9 cellular contexts compared by ENCODE assay signal in the genomic region with DNA sequence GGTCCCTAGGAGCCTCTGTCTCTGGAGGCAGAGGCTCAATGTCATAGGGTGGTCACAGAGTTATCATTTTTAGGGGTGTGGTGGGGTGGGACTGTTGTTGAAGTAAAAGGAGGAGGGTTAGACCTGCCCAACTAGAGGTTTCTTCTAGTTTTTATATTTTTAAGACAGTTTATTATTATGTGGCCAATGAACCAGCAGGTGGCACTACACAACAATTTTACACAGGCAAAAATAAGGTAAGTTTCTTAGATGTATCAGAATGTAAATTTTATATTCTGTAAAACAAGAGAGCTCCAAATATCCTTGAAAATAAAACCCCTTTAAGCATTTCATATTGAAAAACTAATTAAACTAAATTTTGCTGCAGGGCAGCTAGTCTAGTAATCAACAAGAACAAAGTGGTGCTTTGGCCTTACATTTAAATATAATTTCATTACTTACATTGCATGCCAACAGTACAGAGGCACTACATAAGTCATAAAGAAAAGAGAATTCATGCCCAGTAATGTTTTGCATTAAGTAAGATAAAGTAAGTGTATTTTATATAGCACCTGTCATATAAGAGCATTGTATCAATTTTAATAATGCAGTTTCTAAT. TPM values are rescaled to one million over a fixed set of nuclear protein-coding genes. Genes with fewer than 3 reads are reported as not detected.
A peak's percentile ranks its signal among the peaks of the same experiment; 100 is the strongest.
DNase-seq lines count a peak whose midpoint lies in the region; ATAC-seq, FAIRE-seq and TF ChIP-seq lines count a peak whose summit lies in the region.
"Had no signal": no experiment of that assay in that cellular context is flagged by ENCODE, and none has a peak within 500 bp of the region (broad histone marks: within the 10 kb centered on the region; RNA-seq: fewer than 3 reads in every experiment).

No MANE protein-coding gene starts in this region.

- peaks cover 15% of the 10 kb centered on the region for H3K27me3 Mint-ChIP-seq in CD4-positive, alpha-beta T cell
- no peaks in the 10 kb centered on the region for H3K27me3 Mint-ChIP-seq in astrocyte (ENCODE audit: low read depth, unreplicated experiment)

- H3K27ac ChIP-seq in CD4-positive, alpha-beta T cell (ENCODE audit: low read depth, low read length), result no peak overlapping the region
- no peak overlapping the region for H3K27ac ChIP-seq in astrocyte (ENCODE audit: low read depth, low read length)
- no peak overlapping the region for H3K27ac ChIP-seq in suprapubic skin
- H3K27ac ChIP-seq: skin epidermis had no signal

- peaks cover 8% of the 10 kb centered on the region for H3K4me1 ChIP-seq in astrocyte (ENCODE audit: insufficient read depth, low read length)
- H3K4me1 ChIP-seq in suprapubic skin, result no peaks in the 10 kb centered on the region

- H3K4me3 ChIP-seq in astrocyte (ENCODE audit: insufficient read depth, low read depth, low read length) (no peak overlapping the region), suprapubic skin (no peak overlapping the region)
- H3K4me3 ChIP-seq: skin epidermis had no signal

- CTCF ChIA-PET in CD4-positive, alpha-beta T cell (lab: Charles Lee), result interaction anchor here (1.0 kb wide), 1 partner anchor 9 kb away, joined by 4 read pairs; no protein-coding TSS in a partner anchor

- H3K36me3 Mint-ChIP-seq in CD4-positive, alpha-beta T cell (ENCODE audit: low read depth), result no peaks in the 10 kb centered on the region
- peaks cover 3% of the 10 kb centered on the region for H3K36me3 Mint-ChIP-seq in astrocyte (ENCODE audit: low read depth, unreplicated experiment)

- in situ Hi-C loops in GM13977 (cut with MboI; ENCODE audit: low pct_unique_long_range_greater_than_20kb, low sequenced_read_pairs, unreplicated experiment), result no loop called here

- peak; percentile 72 for TF ChIP-seq CTCF in CD4-positive, alpha-beta T cell (IDR thresholded peaks at IDR 0.05)
- TF ChIP-seq CTCF in GM13977 (IDR thresholded peaks at IDR 0.05; ENCODE audit: extremely low read depth, insufficient read depth, missing control alignments) (peak; percentile 59), astrocyte (IDR thresholded peaks at IDR 0.05; ENCODE audit: insufficient read depth, low read depth, low read length) (peak; percentile 63), suprapubic skin (IDR thresholded peaks at IDR 0.05) (peak; percentile 29 to 39)

- no peak for TF ChIP-seq EP300 in suprapubic skin (IDR thresholded peaks at IDR 0.05)

- no peaks in the 10 kb centered on the region for H3K79me2 ChIP-seq in astrocyte (ENCODE audit: insufficient read depth, low read length)

- H3K36me3 ChIP-seq in astrocyte (ENCODE audit: insufficient read depth, low read length) (no peaks in the 10 kb centered on the region), suprapubic skin (peaks cover 3% of the 10 kb centered on the region)

- H3K4me2 ChIP-seq in astrocyte (ENCODE audit: low read length), result no peak overlapping the region

- FAIRE-seq in astrocyte (lab: Jason Lieb, UNC), result no peak
- FAIRE-seq in islet of Langerhans (lab: Jason Lieb, UNC), result peak; percentile 97

- TF ChIP-seq POLR2A in suprapubic skin (IDR thresholded peaks at IDR 0.05), result no peak

- intact Hi-C loops in CD4-positive, alpha-beta T cell (cut with DNase I, micrococcal nuclease), result loop anchor here (1.0 to 10.0 kb wide), 4 partner anchors 205 to 1327 kb away; no protein-coding TSS in a partner anchor

- ATAC-seq in CD4-positive, alpha-beta T cell (ENCODE audit: poor library complexity), result no peak
- no peak for ATAC-seq in GM21528 (IDR thresholded peaks at IDR 0.05; ENCODE audit: low FRiP score, unreplicated experiment)
- no peak for ATAC-seq in GM19395 (IDR thresholded peaks at IDR 0.05; ENCODE audit: unreplicated experiment)

- no peaks in the 10 kb centered on the region for H3K9me3 Mint-ChIP-seq in CD4-positive, alpha-beta T cell
- H3K9me3 Mint-ChIP-seq in astrocyte (ENCODE audit: unreplicated experiment), result no peaks in the 10 kb centered on the region

- no peaks in the 10 kb centered on the region for H3K4me1 Mint-ChIP-seq in CD4-positive, alpha-beta T cell (ENCODE audit: low read depth)
- peaks cover 8% of the 10 kb centered on the region for H3K4me1 Mint-ChIP-seq in astrocyte (ENCODE audit: low read depth, unreplicated experiment)

- peak in 1 of 10 experiments; percentile 1 for DNase-seq in CD4-positive, alpha-beta T cell
- DNase-seq in GM13977 (ENCODE audit: low spot score), result peak; percentile 28
- peak; percentile 26 for DNase-seq in NCI-H2029 treated with DMSO at 0.1 percent for 48 hours (lab: John Stamatoyannopoulos, UW)
- DNase-seq in astrocyte (ENCODE audit: low read depth), result peak; percentile 17
- DNase-seq in suprapubic skin (ENCODE audit: low spot score in 2 of 2), result no peak

- H2AFZ ChIP-seq in astrocyte (ENCODE audit: low read depth, low read length), result no peak overlapping the region

- no peak overlapping the region for H3K27ac Mint-ChIP-seq in CD4-positive, alpha-beta T cell
- no peak overlapping the region for H3K27ac Mint-ChIP-seq in astrocyte (ENCODE audit: unreplicated experiment)

- H4K20me1 ChIP-seq in astrocyte (ENCODE audit: insufficient read depth, low read length), result no peaks in the 10 kb centered on the region

- H3K27me3 ChIP-seq in CD4-positive, alpha-beta T cell (ENCODE audit: control insufficient read depth, insufficient read depth, low read length), result no peaks in the 10 kb centered on the region
- no peaks in the 10 kb centered on the region for H3K27me3 ChIP-seq in astrocyte (ENCODE audit: insufficient read depth, low read length)
- H3K27me3 ChIP-seq in suprapubic skin, result no peaks in the 10 kb centered on the region

- POLR2A ChIA-PET in CD4-positive, alpha-beta T cell (lab: Charles Lee), result no interaction called here

- no peak overlapping the region for H3K4me3 Mint-ChIP-seq in CD4-positive, alpha-beta T cell
- no peak overlapping the region for H3K4me3 Mint-ChIP-seq in astrocyte (ENCODE audit: unreplicated experiment)

- H3K9ac ChIP-seq in astrocyte (ENCODE audit: low read length), result no peak overlapping the region

- H3K9me3 ChIP-seq in CD4-positive, alpha-beta T cell (ENCODE audit: control insufficient read depth, low read length), result no peaks in the 10 kb centered on the region
- no peaks in the 10 kb centered on the region for H3K9me3 ChIP-seq in astrocyte (ENCODE audit: insufficient read depth, low read depth, low read length)
- H3K9me3 ChIP-seq in suprapubic skin, result no peaks in the 10 kb centered on the region

RNA-seq across cellular contexts. Expression of a gene that starts 22.2 kb away (rescaled TPM):
- total RNA-seq in CD4-positive, alpha-beta T cell, result not detected
- not detected in 2 replicates for total RNA-seq in astrocyte
- under 1 TPM in 1 of 4 donors, not detected in 3; 0.13 TPM for total RNA-seq in suprapubic skin

Comparison
In these comparisons a context has a peak if more than half of its experiments do, and no peak if none do; other contexts are left out.
1. DNase-seq: peak in GM13977 (single experiment), NCI-H2029 treated with DMSO at 0.1 percent for 48 hours (single experiment) and astrocyte (single experiment); none in suprapubic skin (0 of 2).
2. Peak in every context shown above with its lines, with median percentiles within 50 percentile points of each other: CTCF ChIP-seq.